ENCODE assay signal across 8 cellular contexts in genomic region chr5:14207428-14207827, GRCh38.
DNase-seq lines count a peak whose midpoint lies in the region; ATAC-seq, FAIRE-seq and TF ChIP-seq lines count a peak whose summit lies in the region.
"Not testable (repeated sequence)": the region's sequence is repeated elsewhere in the genome, so short reads cannot be mapped to it uniquely, and the experiment has no call there.

No MANE protein-coding gene starts in this region.

- H4K12ac ChIP-seq in trophoblast cell (ENCODE audit: low read depth, low read length) = not testable (repeated sequence)

- not testable (repeated sequence) for H2AK5ac ChIP-seq in trophoblast cell (ENCODE audit: low read length)

- not testable (repeated sequence) for H3K9me3 ChIP-seq in trophoblast cell (ENCODE audit: insufficient read depth, low read depth, low read length)

- not testable (repeated sequence) for H3K4me2 ChIP-seq in trophoblast cell (ENCODE audit: low read length)

- H2AFZ ChIP-seq in ACC112 (ENCODE audit: low read length, unreplicated experiment); trophoblast cell (ENCODE audit: insufficient read depth, low read length, poor library complexity): not testable (repeated sequence)

- WGBS in trophoblast cell (ENCODE audit: extremely low coverage, insufficient coverage, insufficient read length) = no CpG with 5 or more reads among the region's 3 CpGs

- not testable (repeated sequence) for H3K18ac ChIP-seq in trophoblast cell (ENCODE audit: low read length)

- not testable (repeated sequence) for H3K9ac ChIP-seq in trophoblast cell (ENCODE audit: low read length)

- H3K4me1 ChIP-seq in ACC112 (ENCODE audit: control insufficient read depth, insufficient read depth, low read length, unreplicated experiment) = peaks cover 85% of the 10 kb centered on the region
- peaks cover 5 to 18% of the 10 kb centered on the region in 2 experiments for H3K4me1 ChIP-seq in trophoblast cell (ENCODE audit: control insufficient read depth in 1 of 2, insufficient read depth in 2 of 2, low read length in 2 of 2)

- not testable (repeated sequence) for H4K91ac ChIP-seq in trophoblast cell (ENCODE audit: low read depth, low read length)

- H3K23ac ChIP-seq in trophoblast cell (ENCODE audit: low read length) = not testable (repeated sequence)

- peak overlapping the region; percentile 88 for H3K27ac ChIP-seq in ACC112 (ENCODE audit: low read depth, low read length)
- H3K27ac ChIP-seq in trophoblast cell (ENCODE audit: low read depth, low read length) = not testable (repeated sequence)

- FAIRE-seq in RCC 7860 (lab: Jason Lieb, UNC); bronchial epithelial cell (lab: Jason Lieb, UNC): not testable (repeated sequence)

- not testable (repeated sequence) for H2BK12ac ChIP-seq in trophoblast cell (ENCODE audit: low read length)

- H2BK5ac ChIP-seq in trophoblast cell (ENCODE audit: low read depth, low read length, poor library complexity) = not testable (repeated sequence)

- peak overlapping the region; percentile 41; the same call in 1 of the 2 replicates for H3K4me3 ChIP-seq in ACC112 (ENCODE audit: low read depth, low read length)
- not testable (repeated sequence) for H3K4me3 ChIP-seq in bronchial epithelial cell (ENCODE audit: low read depth, low read length); trophoblast cell (ENCODE audit: low read depth, low read length)

- H3K36me3 ChIP-seq in ACC112 (ENCODE audit: insufficient read depth, low read length); bronchial epithelial cell (ENCODE audit: control insufficient read depth, insufficient read depth, low read length); trophoblast cell (ENCODE audit: control insufficient read depth in 1 of 2, insufficient read depth in 2 of 2, low read length in 2 of 2): not testable (repeated sequence)

- H3K14ac ChIP-seq in trophoblast cell (ENCODE audit: low read length) = not testable (repeated sequence)

- H3K79me2 ChIP-seq in ACC112 (ENCODE audit: control insufficient read depth, insufficient read depth, low read length, unreplicated experiment) = peaks cover 97% of the 10 kb centered on the region
- H3K79me2 ChIP-seq in trophoblast cell (ENCODE audit: control insufficient read depth, insufficient read depth, low read length, poor library complexity) = peaks cover 31% of the 10 kb centered on the region

- peak overlapping the region; percentile 19 for H3K4ac ChIP-seq in trophoblast cell (ENCODE audit: low read depth, low read length)

- not testable (repeated sequence) for H3K79me1 ChIP-seq in trophoblast cell (ENCODE audit: low read length)

- H4K8ac ChIP-seq in trophoblast cell (ENCODE audit: low read depth, low read length) = not testable (repeated sequence)

- H3K27me3 ChIP-seq in ACC112 (ENCODE audit: insufficient read depth, low read length); bronchial epithelial cell (ENCODE audit: control insufficient read depth, insufficient read depth, low read length); trophoblast cell (ENCODE audit: insufficient read depth, low read length): not testable (repeated sequence)

- DNase-seq in HCEC 1CT = peak; percentile 34
- peak; percentile 57 for DNase-seq in RCC 7860 (ENCODE audit: low spot score)
- peak; percentile 64 for DNase-seq in bronchial epithelial cell (ENCODE audit: low read depth)
- DNase-seq in kidney tubule cell (ENCODE audit: low spot score) = peak; percentile 64
- DNase-seq in trophoblast cell = not testable (repeated sequence)

- ATAC-seq in GM18909 (IDR thresholded peaks at IDR 0.05; ENCODE audit: poor library complexity, unreplicated experiment) = peak; percentile 31
- ATAC-seq in HG03175 (IDR thresholded peaks at IDR 0.05; ENCODE audit: unreplicated experiment) = peak; percentile 31

- TF ChIP-seq CTCF in bronchial epithelial cell (IDR thresholded peaks at IDR 0.05; ENCODE audit: insufficient read depth, low read length, severe bottlenecking) = not testable (repeated sequence)

- H2BK120ac ChIP-seq in trophoblast cell (ENCODE audit: insufficient read depth, low read length, poor library complexity) = not testable (repeated sequence)
